In the genomic region with DNA sequence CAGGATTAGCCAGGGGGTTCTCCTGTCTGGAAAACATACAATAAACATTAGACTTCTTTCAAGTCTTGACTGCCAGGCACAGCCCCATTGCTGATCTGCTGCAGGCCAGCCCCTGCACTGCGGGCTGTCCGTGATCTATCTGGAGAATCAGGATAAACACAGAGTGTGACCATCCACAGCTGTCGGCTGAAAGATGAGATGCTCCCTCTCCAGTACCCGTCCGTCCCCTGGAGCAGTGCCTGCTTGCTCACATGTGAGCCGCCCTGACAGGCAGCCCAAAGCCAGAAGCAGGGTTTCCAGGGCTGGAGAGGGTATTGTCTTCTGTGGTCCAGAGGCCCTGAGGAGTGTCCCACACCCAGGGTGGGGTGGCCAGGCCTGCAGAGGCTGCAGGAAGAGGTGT, we compare ENCODE assay signal across 16 cellular contexts. TPM values are rescaled to one million over a fixed set of nuclear protein-coding genes. Genes with fewer than 3 reads are reported as not detected.
DNase-seq lines count a peak whose midpoint lies in the region; ATAC-seq, FAIRE-seq and TF ChIP-seq lines count a peak whose summit lies in the region.
"Had no signal": no experiment of that assay in that cellular context is flagged by ENCODE, and none has a peak within 500 bp of the region (broad histone marks: within the 10 kb centered on the region; RNA-seq: fewer than 3 reads in every experiment).

No MANE protein-coding gene starts in this region.

- WGBS in K562 (ENCODE audit: insufficient coverage, low coverage, missing lambda C conversion rate), result 20% methylated on average over 6 of the region's 6 CpGs

- no peak for TF ChIP-seq POLR2A in K562 (conservative IDR thresholded peaks at IDR 0.05)

- DNase-seq in BE2C (peak; percentile 76), HCEC 1CT (peak; percentile 52), K562 (ENCODE audit: extremely low read depth in 1 of 4, low spot score in 3 of 4) (no peak), kidney glomerular epithelial cell (lab: John Stamatoyannopoulos, UW) (no peak)
- DNase-seq in natural killer cell treated with Interleukin-12 subunit alpha and Interleukin-12 subunit beta and Interleukin-15 and Interleukin-18, amount 100 ng/mL, for 72 hours (ENCODE audit: low spot score), result no peak
- DNase-seq in activated T-helper 1 cell treated with anti-CD3 and anti-CD28 coated beads, Interleukin-12 subunit alpha, Interleukin-12 subunit beta, Interleukin-2, Interleukin-4 antibody, amounts not matched to agents 30 ng/mL and 10 ng/mL and 1 ng/mL, durations not matched to agents 14 hours and 24 hours and 36 hours (ENCODE audit: low spot score), result no peak
- DNase-seq: Calu3; effector memory CD4-positive, alpha-beta T cell; head of caudate nucleus; NCI-H2029; RPMI8226 had no signal

- peak; percentile 18; the same call in 2 of the 3 replicates for ATAC-seq in K562
- no peak for ATAC-seq in natural killer cell treated with Interleukin-12 subunit alpha and Interleukin-12 subunit beta and Interleukin-15 and Interleukin-18, amount 100 ng/mL, for 72 hours
- ATAC-seq in GM18520 (IDR thresholded peaks at IDR 0.05; ENCODE audit: unreplicated experiment), result no peak
- no peak for ATAC-seq in HG03175 (IDR thresholded peaks at IDR 0.05; ENCODE audit: unreplicated experiment)

- H3K4me3 ChIP-seq in BE2C (ENCODE audit: low read depth, low read length) (no peak overlapping the region), K562 (no peak overlapping the region)
- H3K4me3 ChIP-seq: HAP-1, lung, prostate gland had no signal

- no peak overlapping the region for H3K27ac ChIP-seq in K562 (ENCODE audit: extremely low read depth, low read depth, low read length)
- H3K27ac ChIP-seq: prostate gland had no signal

- POLR2A ChIA-PET in K562 (lab: Yijun Ruan, JAX), result no interaction called here

- CTCF ChIA-PET in K562 (lab: Yijun Ruan, JAX; ENCODE audit: low intra/inter-chr PET ratio), result no interaction called here

- no peaks in the 10 kb centered on the region for H3K9me3 Mint-ChIP-seq in natural killer cell treated with Interleukin-12 subunit alpha and Interleukin-12 subunit beta and Interleukin-15 and Interleukin-18, amount 100 ng/mL, for 72 hours
- no peaks in the 10 kb centered on the region for H3K9me3 Mint-ChIP-seq in activated T-helper 1 cell treated with anti-CD3 and anti-CD28 coated beads, Interleukin-12 subunit alpha, Interleukin-12 subunit beta, Interleukin-2, Interleukin-4 antibody, amounts not matched to agents 30 ng/mL and 10 ng/mL and 1 ng/mL, durations not matched to agents 14 hours and 24 hours and 36 hours

- intact Hi-C loops in K562 (cut with micrococcal nuclease), result no loop called here
- intact Hi-C loops in activated T-helper 1 cell treated with anti-CD3 and anti-CD28 coated beads, Interleukin-12 subunit alpha, Interleukin-12 subunit beta, Interleukin-2, Interleukin-4 antibody, amounts not matched to agents 30 ng/mL and 10 ng/mL and 1 ng/mL, durations not matched to agents 14 hours and 24 hours and 36 hours (cut with micrococcal nuclease), result no loop called here

- H3K9ac ChIP-seq in K562 (ENCODE audit: insufficient read depth in 1 of 2, low read depth in 2 of 2, low read length in 2 of 2), result peak overlapping the region in 1 of 2 experiments; percentile 59; a peak in 2 of 4 replicates

- no peak for FAIRE-seq in K562 (lab: Jason Lieb, UNC)

- H3K9me3 ChIP-seq in BE2C, result no peaks in the 10 kb centered on the region
- H3K9me3 ChIP-seq in K562 (replicated peaks; ENCODE audit: control insufficient read depth, insufficient read depth, low read depth, low read length), result no peaks in the 10 kb centered on the region
- H3K9me3 ChIP-seq: HAP-1, prostate gland had no signal

- H3K36me3 ChIP-seq in BE2C (no peaks in the 10 kb centered on the region), K562 (ENCODE audit: control insufficient read depth, insufficient read depth, low read length) (no peaks in the 10 kb centered on the region)
- H3K36me3 ChIP-seq: HAP-1, prostate gland had no signal

- H3K27me3 Mint-ChIP-seq in natural killer cell treated with Interleukin-12 subunit alpha and Interleukin-12 subunit beta and Interleukin-15 and Interleukin-18, amount 100 ng/mL, for 72 hours, result no peaks in the 10 kb centered on the region
- no peaks in the 10 kb centered on the region for H3K27me3 Mint-ChIP-seq in activated T-helper 1 cell treated with anti-CD3 and anti-CD28 coated beads, Interleukin-12 subunit alpha, Interleukin-12 subunit beta, Interleukin-2, Interleukin-4 antibody, amounts not matched to agents 30 ng/mL and 10 ng/mL and 1 ng/mL, durations not matched to agents 14 hours and 24 hours and 36 hours (ENCODE audit: insufficient read depth)

- BruUV-seq in K562 (replicated peaks; lab: Mats Ljungman, UMichigan), result no TSS peak

- H2AFZ ChIP-seq in K562 (ENCODE audit: low read depth, low read length), result no peak overlapping the region; the same call in 1 of the 2 replicates

- H3K9me1 ChIP-seq in K562 (ENCODE audit: control insufficient read depth, insufficient read depth, low read length), result no peaks in the 10 kb centered on the region

- H3K79me2 ChIP-seq in K562 (ENCODE audit: control insufficient read depth, insufficient read depth, low read length), result no peaks in the 10 kb centered on the region

- H4K20me1 ChIP-seq in K562 (replicated peaks; ENCODE audit: control insufficient read depth, insufficient read depth, low read length), result no peaks in the 10 kb centered on the region

- H3K27me3 ChIP-seq in BE2C, result no peaks in the 10 kb centered on the region
- no peaks in the 10 kb centered on the region for H3K27me3 ChIP-seq in K562 (ENCODE audit: control insufficient read depth in 2 of 2, insufficient read depth in 2 of 2, low read length in 2 of 2)

- no peak for TF ChIP-seq EP300 in K562 (IDR thresholded peaks at IDR 0.05; ENCODE audit: low read length)

- H3K27ac Mint-ChIP-seq in natural killer cell treated with Interleukin-12 subunit alpha and Interleukin-12 subunit beta and Interleukin-15 and Interleukin-18, amount 100 ng/mL, for 72 hours, result peak overlapping the region; percentile 76 to 91
- no peak overlapping the region for H3K27ac Mint-ChIP-seq in activated T-helper 1 cell treated with anti-CD3 and anti-CD28 coated beads, Interleukin-12 subunit alpha, Interleukin-12 subunit beta, Interleukin-2, Interleukin-4 antibody, amounts not matched to agents 30 ng/mL and 10 ng/mL and 1 ng/mL, durations not matched to agents 14 hours and 24 hours and 36 hours

- H3K4me2 ChIP-seq in K562 (ENCODE audit: insufficient read depth, low read length), result no peak overlapping the region

- H3K4me1 Mint-ChIP-seq in natural killer cell treated with Interleukin-12 subunit alpha and Interleukin-12 subunit beta and Interleukin-15 and Interleukin-18, amount 100 ng/mL, for 72 hours (ENCODE audit: low read depth in 2 of 2), result peaks cover 12 to 13% of the 10 kb centered on the region in 2 donors
- H3K4me1 Mint-ChIP-seq in activated T-helper 1 cell treated with anti-CD3 and anti-CD28 coated beads, Interleukin-12 subunit alpha, Interleukin-12 subunit beta, Interleukin-2, Interleukin-4 antibody, amounts not matched to agents 30 ng/mL and 10 ng/mL and 1 ng/mL, durations not matched to agents 14 hours and 24 hours and 36 hours (ENCODE audit: low read depth), result peaks cover 21% of the 10 kb centered on the region

- H3K36me3 Mint-ChIP-seq in natural killer cell treated with Interleukin-12 subunit alpha and Interleukin-12 subunit beta and Interleukin-15 and Interleukin-18, amount 100 ng/mL, for 72 hours, result no peaks in the 10 kb centered on the region
- no peaks in the 10 kb centered on the region for H3K36me3 Mint-ChIP-seq in activated T-helper 1 cell treated with anti-CD3 and anti-CD28 coated beads, Interleukin-12 subunit alpha, Interleukin-12 subunit beta, Interleukin-2, Interleukin-4 antibody, amounts not matched to agents 30 ng/mL and 10 ng/mL and 1 ng/mL, durations not matched to agents 14 hours and 24 hours and 36 hours (ENCODE audit: low read depth)

- H3K4me1 ChIP-seq in BE2C (peaks cover 7% of the 10 kb centered on the region), K562 (replicated peaks in 1 of 2; ENCODE audit: control insufficient read depth in 2 of 2, insufficient read depth in 2 of 2, low read length in 2 of 2) (peaks cover 18 to 45% of the 10 kb centered on the region in 2 experiments)
- H3K4me1 ChIP-seq: HAP-1 had no signal

- TF ChIP-seq RAD21 in K562 (CRISPR knock-in tag; conservative IDR thresholded peaks at IDR 0.05 in 1 of 2, IDR thresholded peaks at IDR 0.05 in 1 of 2), result no peak

- in situ Hi-C loops in K562 (cut with MboI), result no loop called here

- peak overlapping the region; percentile 12 for H3K4me3 Mint-ChIP-seq in natural killer cell treated with Interleukin-12 subunit alpha and Interleukin-12 subunit beta and Interleukin-15 and Interleukin-18, amount 100 ng/mL, for 72 hours
- H3K4me3 Mint-ChIP-seq in activated T-helper 1 cell treated with anti-CD3 and anti-CD28 coated beads, Interleukin-12 subunit alpha, Interleukin-12 subunit beta, Interleukin-2, Interleukin-4 antibody, amounts not matched to agents 30 ng/mL and 10 ng/mL and 1 ng/mL, durations not matched to agents 14 hours and 24 hours and 36 hours, result no peak overlapping the region

- no peak for TF ChIP-seq CTCF in BE2C (IDR thresholded peaks at IDR 0.05; ENCODE audit: low read depth, low read length)
- TF ChIP-seq CTCF in K562 (IDR thresholded peaks at IDR 0.05 in 2 of 3, conservative IDR thresholded peaks at IDR 0.05 in 1 of 3; ENCODE audit: insufficient read depth in 2 of 3, low read depth in 1 of 3, low read length in 3 of 3), result no peak

RNA-seq across cellular contexts. Expression of gene FOSL2, which starts 46.1 kb away (rescaled TPM):
- 16.2 TPM for polyA plus RNA-seq in BE2C (2012; ENCODE audit: insufficient read depth, insufficient read length, low read depth)
- 0.77 and 2.2 TPM in 2 replicates for total RNA-seq in K562 (2011; cell fraction: chromatin; rRNA removed; ENCODE audit: low replicate concordance)
- total RNA-seq in K562 (2011; cell fraction: nucleolus; rRNA removed), result 1.4 and 1.5 TPM in 2 replicates
- total RNA-seq in K562 (2011; cell fraction: nucleoplasm; rRNA removed), result 0.99 and 1.5 TPM in 2 replicates
- total RNA-seq in K562 (2014; rRNA removed) (0.86 and 1.4 TPM in 2 replicates), K562 (2014; rRNA removed; fragmentation: Illumina TruSeq; extraction: Trizol) (0.45 and 0.51 TPM in 2 replicates), K562 (2015; rRNA removed; fragmentation: Illumina TruSeq; extraction: Trizol) (1.4 and 1.6 TPM in 2 replicates), K562 (2021) (2.9 and 3.1 TPM in 2 replicates)
- polyA plus RNA-seq in K562 (2011; rRNA removed) (0.31 and 0.57 TPM in 2 replicates), K562 (2014; fragmentation: Illumina TruSeq; extraction: Trizol) (0.80 and 0.86 TPM in 2 replicates), K562 (2014; fragmentation: Nextera tagmentation; extraction: Ambion mirVana) (under 1 TPM; 0.04 to 0.07 TPM), K562 (2014; rRNA removed) (0.88 and 0.91 TPM in 2 replicates)
- 0.34 and 0.51 TPM in 2 replicates for polyA plus RNA-seq in K562 (2011; cell fraction: cytosol; rRNA removed)
- polyA plus RNA-seq in K562 (2011; cell fraction: nucleus; rRNA removed), result 0.77 and 1.00 TPM in 2 replicates
- polyA plus RNA-seq in K562 (2012), result 2.4 and 4.6 TPM in 2 replicates
- 0.35 and 0.51 TPM in 2 replicates for polyA minus RNA-seq in K562 (2011; rRNA and poly(A)+ RNA removed)
- polyA minus RNA-seq in K562 (2011; cell fraction: cytosol; rRNA and poly(A)+ RNA removed), result 0.76 and 1.3 TPM in 2 replicates
- polyA minus RNA-seq in K562 (2011; cell fraction: nucleus; rRNA and poly(A)+ RNA removed), result 1.1 and 1.4 TPM in 2 replicates
- total RNA-seq in natural killer cell treated with Interleukin-12 subunit alpha and Interleukin-12 subunit beta and Interleukin-15 and Interleukin-18, amount 100 ng/mL, for 72 hours, result 10 to 100 TPM; 44.5 to 52.5 TPM
- 54.9 and 55.0 TPM in 2 replicates for total RNA-seq in activated T-helper 1 cell treated with anti-CD3 and anti-CD28 coated beads, Interleukin-12 subunit alpha, Interleukin-12 subunit beta, Interleukin-2, Interleukin-4 antibody, amounts not matched to agents 30 ng/mL and 10 ng/mL and 1 ng/mL, durations not matched to agents 14 hours and 24 hours and 36 hours

Comparison
In these comparisons a context has a peak if more than half of its experiments do, and no peak if none do; other contexts are left out.
1. DNase-seq: peak in BE2C (single experiment) and HCEC 1CT (single experiment); none in K562 (0 of 4), natural killer cell treated with Interleukin-12 subunit alpha and Interleukin-12 subunit beta and Interleukin-15 and Interleukin-18, amount 100 ng/mL, for 72 hours (single experiment), activated T-helper 1 cell treated with anti-CD3 and anti-CD28 coated beads, Interleukin-12 subunit alpha, Interleukin-12 subunit beta, Interleukin-2, Interleukin-4 antibody, amounts not matched to agents 30 ng/mL and 10 ng/mL and 1 ng/mL, durations not matched to agents 14 hours and 24 hours and 36 hours (single experiment) and kidney glomerular epithelial cell (single experiment).
2. RNA of gene FOSL2, which starts 46.1 kb away (total RNA-seq): 54.9 to 55.0 TPM in activated T-helper 1 cell treated with anti-CD3 and anti-CD28 coated beads, Interleukin-12 subunit alpha, Interleukin-12 subunit beta, Interleukin-2, Interleukin-4 antibody, amounts not matched to agents 30 ng/mL and 10 ng/mL and 1 ng/mL, durations not matched to agents 14 hours and 24 hours and 36 hours and 44.5 to 52.5 TPM in natural killer cell treated with Interleukin-12 subunit alpha and Interleukin-12 subunit beta and Interleukin-15 and Interleukin-18, amount 100 ng/mL, for 72 hours; 0.45 to 3.1 TPM in K562; every median in the first group is over 10 times any median in the second.